Comparison of ENCODE assay signal across 20 cellular contexts in the genomic region with DNA sequence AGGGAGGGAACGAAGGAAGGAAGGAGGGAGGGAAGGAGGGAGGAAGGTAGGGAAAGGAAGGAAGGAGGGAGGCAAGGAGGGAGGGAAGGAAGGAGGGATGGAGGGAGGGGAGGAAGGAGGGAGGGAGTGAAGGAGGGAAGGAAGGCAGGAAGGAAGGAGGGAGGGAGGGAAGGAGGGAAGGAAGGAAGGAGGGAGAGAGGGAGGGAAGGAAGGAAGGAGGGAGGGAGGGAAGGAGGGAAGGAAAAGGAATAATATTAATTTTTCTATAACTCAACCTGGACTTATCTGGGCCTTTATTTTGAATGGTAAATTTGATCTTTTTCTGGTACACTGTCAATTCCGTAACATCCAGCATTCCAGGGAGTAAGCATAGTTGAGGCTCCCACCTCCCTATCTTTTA.
A peak's percentile ranks its signal among the peaks of the same experiment; 100 is the strongest.
DNase-seq lines count a peak whose midpoint lies in the region; ATAC-seq and TF ChIP-seq lines count a peak whose summit lies in the region.
"Had no signal": no experiment of that assay in that cellular context is flagged by ENCODE, and none has a peak within 500 bp of the region (broad histone marks: within the 10 kb centered on the region; RNA-seq: fewer than 3 reads in every experiment).

No MANE protein-coding gene starts in this region.

- H3K36me3 ChIP-seq in PC-9 (ENCODE audit: low read depth): no peaks in the 10 kb centered on the region
- H3K36me3 ChIP-seq: BE2C, HAP-1 had no signal

- DNase-seq in natural killer cell treated with Interleukin-12 subunit alpha and Interleukin-12 subunit beta and Interleukin-15 and Interleukin-18, amount 100 ng/mL, for 72 hours (ENCODE audit: low spot score): no peak
- DNase-seq in natural killer cell: no peak
- no peak for DNase-seq in PC-9
- DNase-seq in epithelial cell of prostate (ENCODE audit: low read depth, low spot score): no peak
- no peak for DNase-seq in stimulated activated effector memory CD8-positive, alpha-beta T cell treated with anti-CD3 and anti-CD28 coated beads, Interleukin-12 subunit alpha, Interleukin-12 subunit beta, amount 100 ng/mL, for 72 hours (ENCODE audit: low spot score in 2 of 2)
- DNase-seq in coronary artery (ENCODE audit: low spot score): no peak
- DNase-seq: ACHN; BE2C; C1 segment of cervical spinal cord; CD4-positive, CD25-positive, alpha-beta regulatory T cell; CD8-positive, alpha-beta memory T cell; COR-L47; DMS 273 treated with DMSO at 0.1 percent for 48 hours; DMS53; DND-41; KBM-7 had no signal

- no peaks in the 10 kb centered on the region for H4K20me1 ChIP-seq in PC-9 (ENCODE audit: insufficient read depth)

- H3K4me3 ChIP-seq in PC-9 (no peak overlapping the region), coronary artery (no peak overlapping the region)
- H3K4me3 ChIP-seq: GM12878, HAP-1 had no signal

- no peaks in the 10 kb centered on the region for H3K79me2 ChIP-seq in PC-9 (ENCODE audit: low read depth)

- no peak overlapping the region for H3K4me2 ChIP-seq in PC-9

- no peak for ATAC-seq in natural killer cell treated with Interleukin-12 subunit alpha and Interleukin-12 subunit beta and Interleukin-15 and Interleukin-18, amount 100 ng/mL, for 72 hours
- ATAC-seq in natural killer cell: no peak
- no peak for ATAC-seq in stimulated activated effector memory CD8-positive, alpha-beta T cell treated with anti-CD3 and anti-CD28 coated beads, Interleukin-12 subunit alpha, Interleukin-12 subunit beta, amount 100 ng/mL, for 72 hours
- no peak for ATAC-seq in HG03095 (IDR thresholded peaks at IDR 0.05; ENCODE audit: unreplicated experiment)
- ATAC-seq in HG03442 (IDR thresholded peaks at IDR 0.05; ENCODE audit: unreplicated experiment): no peak

- peaks cover 20% of the 10 kb centered on the region for H3K9me3 Mint-ChIP-seq in natural killer cell treated with Interleukin-12 subunit alpha and Interleukin-12 subunit beta and Interleukin-15 and Interleukin-18, amount 100 ng/mL, for 72 hours
- H3K9me3 Mint-ChIP-seq in natural killer cell: peaks cover 2 to 6% of the 10 kb centered on the region in 2 donors
- H3K9me3 Mint-ChIP-seq in stimulated activated effector memory CD8-positive, alpha-beta T cell treated with anti-CD3 and anti-CD28 coated beads, Interleukin-12 subunit alpha, Interleukin-12 subunit beta, amount 100 ng/mL, for 72 hours: peaks cover 8% of the 10 kb centered on the region

- BruUV-seq in PC-9 (replicated peaks; lab: Mats Ljungman, UMichigan): no TSS peak

- no peaks in the 10 kb centered on the region for H3K27me3 ChIP-seq in PC-9 (ENCODE audit: insufficient read depth, low read depth)
- H3K27me3 ChIP-seq: BE2C had no signal

- peaks cover 10% of the 10 kb centered on the region; the same call in 1 of the 2 replicates for H3K9me3 ChIP-seq in PC-9 (ENCODE audit: insufficient read depth, low read depth)
- H3K9me3 ChIP-seq: BE2C, HAP-1 had no signal

- no peaks in the 10 kb centered on the region for H3K4me1 ChIP-seq in PC-9 (replicated peaks; ENCODE audit: insufficient read depth)
- H3K4me1 ChIP-seq: BE2C had no signal

- no peak overlapping the region for H2AFZ ChIP-seq in PC-9

- CTCF ChIA-PET in PC-9 (lab: Charles Lee): no interaction called here

- H3F3A ChIP-seq in PC-9 (ENCODE audit: insufficient read depth, low read depth): peaks cover 9% of the 10 kb centered on the region; the same call in 1 of the 2 replicates

- H3K36me3 Mint-ChIP-seq in natural killer cell treated with Interleukin-12 subunit alpha and Interleukin-12 subunit beta and Interleukin-15 and Interleukin-18, amount 100 ng/mL, for 72 hours: peaks cover 24% of the 10 kb centered on the region
- no peaks in the 10 kb centered on the region for H3K36me3 Mint-ChIP-seq in natural killer cell
- no peaks in the 10 kb centered on the region for H3K36me3 Mint-ChIP-seq in stimulated activated effector memory CD8-positive, alpha-beta T cell treated with anti-CD3 and anti-CD28 coated beads, Interleukin-12 subunit alpha, Interleukin-12 subunit beta, amount 100 ng/mL, for 72 hours
- H3K36me3 Mint-ChIP-seq: CD4-positive, CD25-positive, alpha-beta regulatory T cell had no signal

- H3K27ac Mint-ChIP-seq in natural killer cell treated with Interleukin-12 subunit alpha and Interleukin-12 subunit beta and Interleukin-15 and Interleukin-18, amount 100 ng/mL, for 72 hours: peak overlapping the region; percentile 87 to 97
- no peak overlapping the region for H3K27ac Mint-ChIP-seq in natural killer cell
- peak overlapping the region; percentile 71 for H3K27ac Mint-ChIP-seq in stimulated activated effector memory CD8-positive, alpha-beta T cell treated with anti-CD3 and anti-CD28 coated beads, Interleukin-12 subunit alpha, Interleukin-12 subunit beta, amount 100 ng/mL, for 72 hours
- H3K27ac Mint-ChIP-seq: CD4-positive, CD25-positive, alpha-beta regulatory T cell had no signal

- TF ChIP-seq CTCF in natural killer cell (IDR thresholded peaks at IDR 0.05): no peak
- TF ChIP-seq CTCF in PC-9 (conservative IDR thresholded peaks at IDR 0.05): no peak
- TF ChIP-seq CTCF in coronary artery (IDR thresholded peaks at IDR 0.05): no peak

- no peaks in the 10 kb centered on the region for H3K27me3 Mint-ChIP-seq in natural killer cell treated with Interleukin-12 subunit alpha and Interleukin-12 subunit beta and Interleukin-15 and Interleukin-18, amount 100 ng/mL, for 72 hours
- peaks cover 0 to 4% of the 10 kb centered on the region in 2 donors for H3K27me3 Mint-ChIP-seq in natural killer cell (ENCODE audit: low read depth in 2 of 2)
- H3K27me3 Mint-ChIP-seq: CD4-positive, CD25-positive, alpha-beta regulatory T cell had no signal

- POLR2A ChIA-PET in PC-9 (lab: Charles Lee; ENCODE audit: unreplicated experiment): no interaction called here

- intact Hi-C loops in natural killer cell (cut with micrococcal nuclease) (no loop called here), PC-9 (cut with micrococcal nuclease; ENCODE audit: unreplicated experiment) (no loop called here)

- H3K9me2 ChIP-seq in PC-9 (ENCODE audit: insufficient read depth): no peaks in the 10 kb centered on the region

- H3K27ac ChIP-seq in PC-9 (peak overlapping the region; percentile 68; the same call in 1 of the 2 replicates), epithelial cell of prostate (peak overlapping the region; percentile 74), coronary artery (no peak overlapping the region)

- H3K4me3 Mint-ChIP-seq in natural killer cell treated with Interleukin-12 subunit alpha and Interleukin-12 subunit beta and Interleukin-15 and Interleukin-18, amount 100 ng/mL, for 72 hours: peak overlapping the region; percentile 62
- H3K4me3 Mint-ChIP-seq in natural killer cell: no peak overlapping the region
- no peak overlapping the region for H3K4me3 Mint-ChIP-seq in stimulated activated effector memory CD8-positive, alpha-beta T cell treated with anti-CD3 and anti-CD28 coated beads, Interleukin-12 subunit alpha, Interleukin-12 subunit beta, amount 100 ng/mL, for 72 hours
- H3K4me3 Mint-ChIP-seq: CD4-positive, CD25-positive, alpha-beta regulatory T cell; CD8-positive, alpha-beta memory T cell had no signal

- peaks cover 10 to 16% of the 10 kb centered on the region in 2 donors for H3K4me1 Mint-ChIP-seq in natural killer cell treated with Interleukin-12 subunit alpha and Interleukin-12 subunit beta and Interleukin-15 and Interleukin-18, amount 100 ng/mL, for 72 hours (ENCODE audit: low read depth in 2 of 2)
- H3K4me1 Mint-ChIP-seq in natural killer cell: no peaks in the 10 kb centered on the region
- H3K4me1 Mint-ChIP-seq in stimulated activated effector memory CD8-positive, alpha-beta T cell treated with anti-CD3 and anti-CD28 coated beads, Interleukin-12 subunit alpha, Interleukin-12 subunit beta, amount 100 ng/mL, for 72 hours: peaks cover 7% of the 10 kb centered on the region
- H3K4me1 Mint-ChIP-seq: CD4-positive, CD25-positive, alpha-beta regulatory T cell; CD8-positive, alpha-beta memory T cell had no signal

Comparison
In these comparisons a context has a peak if more than half of its experiments do, and no peak if none do; other contexts are left out.
1. H3K27ac Mint-ChIP-seq: peak in natural killer cell treated with Interleukin-12 subunit alpha and Interleukin-12 subunit beta and Interleukin-15 and Interleukin-18, amount 100 ng/mL, for 72 hours (2 of 2) and stimulated activated effector memory CD8-positive, alpha-beta T cell treated with anti-CD3 and anti-CD28 coated beads, Interleukin-12 subunit alpha, Interleukin-12 subunit beta, amount 100 ng/mL, for 72 hours (single experiment); none in natural killer cell (0 of 2).
2. H3K27ac ChIP-seq: peak in PC-9 (single experiment) and epithelial cell of prostate (single experiment); none in coronary artery (0 of 2).